34 cellular contexts compared by ENCODE assay signal in genomic region chr12:41364211-41364610, GRCh38.
"Had no signal": no experiment of that assay in that cellular context is flagged by ENCODE, and none has a peak within 500 bp of the region (broad histone marks: within the 10 kb centered on the region; RNA-seq: fewer than 3 reads in every experiment).

No MANE protein-coding gene starts in this region.

- H3K36me3 ChIP-seq: MG63 had no signal

- DNase-seq: Karpas-422, Kasumi-1, MG63, MM.1S, MV-4-11, NCI-H1048, NCI-H1092, NCI-H1092 treated with DMSO at 0.1 percent for 48 hours, NCI-H1105, NCI-H1105 treated with DMSO at 0.1 percent for 48 hours, NCI-H1417, NCI-H1417 treated with DMSO at 0.1 percent for 48 hours, NCI-H1436, NCI-H1436 treated with DMSO at 0.1 percent for 48 hours, NCI-H146, NCI-H1694, NCI-H1694 treated with DMSO at 0.1 percent for 48 hours, NCI-H187, NCI-H187 treated with DMSO at 0.1 percent for 48 hours, NCI-H1930, NCI-H2029, NCI-H2029 treated with DMSO at 0.1 percent for 48 hours, NCI-H2081, NCI-H2081 treated with DMSO at 0.1 percent for 48 hours, NCI-H2107, NCI-H2171, NCI-H2171 treated with DMSO at 0.1 percent for 48 hours, NCI-H2227 treated with DMSO at 0.1 percent for 48 hours, NCI-H226, NCI-H345, NCI-H446, NCI-H446 treated with DMSO at 0.1 percent for 48 hours, NCI-H510A had no signal

- H3K9ac ChIP-seq: KMS-11 had no signal

- H3K9me3 ChIP-seq: MG63 had no signal

- H3K27ac ChIP-seq: KMS-11 had no signal

- H3K27me3 ChIP-seq: MG63 had no signal

- H3K4me3 ChIP-seq: MG63 had no signal

- H3K4me2 ChIP-seq: KMS-11 had no signal
